8 cellular contexts compared by ENCODE assay signal in genomic region chr11:6362868-6363678, GRCh38. TPM values are rescaled to one million over a fixed set of nuclear protein-coding genes. Genes with fewer than 3 reads are reported as not detected.
DNase-seq lines count a peak whose midpoint lies in the region; ATAC-seq, FAIRE-seq and TF ChIP-seq lines count a peak whose summit lies in the region.

No MANE protein-coding gene starts in this region.

- H3K27me3 ChIP-seq in A673 (replicated peaks; ENCODE audit: insufficient read depth, low read depth, low read length, poor library complexity) (no peaks in the 10 kb centered on the region), left lung (no peaks in the 10 kb centered on the region)

- ATAC-seq in HG02981 (IDR thresholded peaks at IDR 0.05; ENCODE audit: unreplicated experiment): peak; percentile 97
- peak; percentile 100 for ATAC-seq in left lung

- no TSS peak for BruUV-seq in A673 (replicated peaks; lab: Mats Ljungman, UMichigan)

- H3K4me3 ChIP-seq in A673 (ENCODE audit: low read depth, low read length, poor library complexity, severe bottlenecking) (no peak overlapping the region), left lung (no peak overlapping the region)

- TF ChIP-seq CTCF in A673 (conservative IDR thresholded peaks at IDR 0.05; ENCODE audit: low read depth, low read length) (peak; percentile 86), left lung (IDR thresholded peaks at IDR 0.05) (peak; percentile 81 to 87)

- H3K4me1 ChIP-seq in A673 (ENCODE audit: insufficient read depth, low read length, poor library complexity, severe bottlenecking) (no peaks in the 10 kb centered on the region), left lung (peaks cover 0 to 4% of the 10 kb centered on the region in 2 donors)

- POLR2A ChIA-PET in A673 (lab: Charles Lee; ENCODE audit: low non-redundant PET): no interaction called here

- DNase-seq in A673 (ENCODE audit: low spot score): peak; percentile 85
- DNase-seq in GM18507 (ENCODE audit: extremely low spot score, insufficient read length, low read depth): peak; percentile 59
- DNase-seq in NCI-H2227 (lab: John Stamatoyannopoulos, UW; ENCODE audit: unreplicated experiment): peak; percentile 91
- peak; percentile 51 for DNase-seq in activated CD4-positive, alpha-beta T cell treated with anti-CD3 and anti-CD28 coated beads for 1 hour
- peak; percentile 89 for DNase-seq in cerebellum (ENCODE audit: low spot score)
- DNase-seq in left lung: peak; percentile 78 to 86
- peak; percentile 57 to 58 for DNase-seq in stimulated activated CD4-positive, alpha-beta T cell treated with anti-CD3 and anti-CD28 coated beads, Interleukin-4, amount 100 ng/mL, for 4 hours

- intact Hi-C loops in A673 (cut with micrococcal nuclease; ENCODE audit: unreplicated experiment) (loop anchor here (2.0 to 5.0 kb wide), 2 partner anchors 66 to 340 kb away; no protein-coding TSS in a partner anchor), left lung (cut with DNase I) (loop anchor here in 1 of 2 donors (5.0 kb wide), 1 partner anchor 341 kb away; no protein-coding TSS in a partner anchor)

- H3K27ac ChIP-seq in A673 (ENCODE audit: low read depth, low read length, poor library complexity, severe bottlenecking): no peak overlapping the region
- no peak overlapping the region for H3K27ac ChIP-seq in left lung

- H3K36me3 ChIP-seq in A673 (ENCODE audit: insufficient read depth, low read length, poor library complexity, severe bottlenecking) (no peaks in the 10 kb centered on the region), left lung (no peaks in the 10 kb centered on the region)

- FAIRE-seq in GM18507 (lab: Jason Lieb, UNC): peak; percentile 92

- H3K9me3 ChIP-seq in A673 (ENCODE audit: low read depth, low read length, poor library complexity, severe bottlenecking) (no peaks in the 10 kb centered on the region), left lung (no peaks in the 10 kb centered on the region)

- CTCF ChIA-PET in A673 (lab: Charles Lee): interaction anchor here (0.6 to 1.6 kb wide), 17 partner anchors 9 to 485 kb away, joined by 3 to 25 read pairs (median 5); no protein-coding TSS in a partner anchor

RNA-seq across cellular contexts. Expression of gene SMPD1, which starts 27.2 kb away (rescaled TPM):
- total RNA-seq in A673 (2021) (126 and 176 TPM in 2 replicates), cerebellum (11.5 TPM), left lung (10 to 100 TPM; 55.2 to 79.3 TPM)

RNA-seq across cellular contexts. Expression of gene CAVIN3, which starts 42.8 kb away (rescaled TPM):
- total RNA-seq in A673 (2021) (1.3 and 1.4 TPM in 2 replicates), cerebellum (2.7 TPM), left lung (10 to 100 TPM; 61.2 to 87.4 TPM)

RNA-seq across cellular contexts. Expression of gene APBB1, which starts 55.8 kb away (rescaled TPM):
- total RNA-seq in A673 (2021) (81.1 and 83.8 TPM in 2 replicates), cerebellum (139 TPM), left lung (10 to 100 TPM; 30.7 to 32.1 TPM)

Comparison
In these comparisons a context has a peak if more than half of its experiments do, and no peak if none do; other contexts are left out.
1. RNA of gene CAVIN3, which starts 42.8 kb away (total RNA-seq): 61.2 to 87.4 TPM in left lung; 2.7 TPM in cerebellum (single experiment) and 1.3 to 1.4 TPM in A673; every median in the first group is over 10 times any median in the second.
2. Peak in every context shown above with its lines, with median percentiles within 50 percentile points of each other: DNase-seq.